1 cellular context compared by ENCODE assay signal in the genomic region with DNA sequence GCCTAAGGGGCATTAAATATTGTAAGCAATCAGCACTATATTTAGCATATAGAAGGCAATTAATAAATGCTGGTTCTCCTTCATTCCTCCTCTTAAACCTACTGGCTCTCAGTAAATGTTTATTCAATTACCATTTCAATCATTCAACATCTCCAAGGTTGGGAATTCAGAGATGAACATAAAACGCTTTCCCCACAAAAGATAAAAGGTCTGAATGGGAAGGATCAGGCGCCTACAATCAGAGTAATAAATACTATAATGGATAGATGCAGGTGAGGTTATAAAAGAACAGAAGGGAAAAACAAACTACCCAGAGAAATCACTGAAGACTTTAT.
TF ChIP-seq lines count a peak whose summit lies in the region.

No MANE protein-coding gene starts in this region.

TF ChIP-seq in liver, 16 proteins besides CTCF, POLR2A, EP300 and RAD21 (continued from another document):
- TF ChIP-seq, protein P1, sequence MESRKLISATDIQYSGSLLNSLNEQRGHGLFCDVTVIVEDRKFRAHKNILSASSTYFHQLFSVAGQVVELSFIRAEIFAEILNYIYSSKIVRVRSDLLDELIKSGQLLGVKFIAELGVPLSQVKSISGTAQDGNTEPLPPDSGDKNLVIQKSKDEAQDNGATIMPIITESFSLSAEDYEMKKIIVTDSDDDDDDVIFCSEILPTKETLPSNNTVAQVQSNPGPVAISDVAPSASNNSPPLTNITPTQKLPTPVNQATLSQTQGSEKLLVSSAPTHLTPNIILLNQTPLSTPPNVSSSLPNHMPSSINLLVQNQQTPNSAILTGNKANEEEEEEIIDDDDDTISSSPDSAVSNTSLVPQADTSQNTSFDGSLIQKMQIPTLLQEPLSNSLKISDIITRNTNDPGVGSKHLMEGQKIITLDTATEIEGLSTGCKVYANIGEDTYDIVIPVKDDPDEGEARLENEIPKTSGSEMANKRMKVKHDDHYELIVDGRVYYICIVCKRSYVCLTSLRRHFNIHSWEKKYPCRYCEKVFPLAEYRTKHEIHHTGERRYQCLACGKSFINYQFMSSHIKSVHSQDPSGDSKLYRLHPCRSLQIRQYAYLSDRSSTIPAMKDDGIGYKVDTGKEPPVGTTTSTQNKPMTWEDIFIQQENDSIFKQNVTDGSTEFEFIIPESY (IDR thresholded peaks at IDR 0.05), result no peak
- TF ChIP-seq TAF1 (conservative IDR thresholded peaks at IDR 0.05), result no peak
- TF ChIP-seq YY1 (IDR thresholded peaks at IDR 0.05), result no peak
- TF ChIP-seq GABPA (IDR thresholded peaks at IDR 0.05 in 1 of 2, conservative IDR thresholded peaks at IDR 0.05 in 1 of 2), result no peak
- TF ChIP-seq RXRA (IDR thresholded peaks at IDR 0.05), result no peak
